In the genomic region with DNA sequence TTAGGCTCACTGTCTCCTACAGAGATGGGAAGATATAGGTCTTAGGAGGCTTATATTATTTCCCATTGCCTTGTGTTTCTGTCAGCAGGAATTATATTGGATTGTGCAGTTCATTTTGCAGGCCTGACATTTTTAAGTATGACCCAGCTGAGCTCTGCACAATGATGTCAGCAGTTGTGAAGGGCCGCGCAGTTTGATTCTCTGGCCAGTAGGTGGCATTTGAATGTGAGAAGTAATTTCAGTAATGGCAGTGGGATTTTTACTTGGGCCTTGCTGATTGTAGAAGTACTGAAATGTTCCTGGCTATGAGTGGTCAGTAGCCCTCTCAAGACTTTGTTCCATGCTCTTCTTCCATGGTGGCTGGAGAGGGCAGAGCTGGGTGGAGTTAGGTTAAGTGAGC, we compare ENCODE assay signal across 14 cellular contexts.
DNase-seq lines count a peak whose midpoint lies in the region; ATAC-seq and TF ChIP-seq lines count a peak whose summit lies in the region.
"Had no signal": no experiment of that assay in that cellular context is flagged by ENCODE, and none has a peak within 500 bp of the region (broad histone marks: within the 10 kb centered on the region; RNA-seq: fewer than 3 reads in every experiment).

No MANE protein-coding gene starts in this region.

- 90% methylated on average over 2 of the region's 2 CpGs; no CpG with 5 or more reads in 1 of the 2 experiments for WGBS in endodermal cell (ENCODE audit: insufficient coverage in 1 of 2, insufficient read length in 1 of 2), 2 experiments
- no CpG with 5 or more reads among the region's 2 CpGs for WGBS in gastroesophageal sphincter (ENCODE audit: low coverage in 1 of 2), 2 donors

- no peak overlapping the region for H2AFZ ChIP-seq in OCI-LY3 (ENCODE audit: low read depth, low read length)

- H3K9ac ChIP-seq in OCI-LY3 (ENCODE audit: low read length) = no peak overlapping the region
- H3K9ac ChIP-seq in endodermal cell (ENCODE audit: extremely low read depth, low read length, poor library complexity, severe bottlenecking) = no peak overlapping the region

- no peak overlapping the region for H3K4me3 ChIP-seq in OCI-LY3 (ENCODE audit: low read length)
- H3K4me3 ChIP-seq in endodermal cell (ENCODE audit: low read length) = no peak overlapping the region
- no peak overlapping the region for H3K4me3 ChIP-seq in gastroesophageal sphincter
- H3K4me3 ChIP-seq in ascending aorta = no peak overlapping the region

- no peaks in the 10 kb centered on the region for H3K4me1 ChIP-seq in OCI-LY3 (ENCODE audit: low read length)
- H3K4me1 ChIP-seq in endodermal cell (ENCODE audit: control insufficient read depth, insufficient read depth, low read length) = no peaks in the 10 kb centered on the region
- H3K4me1 ChIP-seq in gastroesophageal sphincter = no peaks in the 10 kb centered on the region
- H3K4me1 ChIP-seq in ascending aorta = no peaks in the 10 kb centered on the region

- no peak overlapping the region for H3K4me3 Mint-ChIP-seq in endodermal cell
- H3K4me3 Mint-ChIP-seq: CD4-positive, CD25-positive, alpha-beta regulatory T cell had no signal

- no peak overlapping the region for H3K27ac Mint-ChIP-seq in endodermal cell

- TF ChIP-seq CTCF in C4-2B (conservative IDR thresholded peaks at IDR 0.05) (peak; percentile 37), GM12872 (IDR thresholded peaks at IDR 0.05; ENCODE audit: insufficient read depth, low read depth, low read length) (peak; percentile 18; the same call in 1 of the 3 replicates), OCI-LY3 (IDR thresholded peaks at IDR 0.05; ENCODE audit: low read depth, low read length) (peak; percentile 54), endodermal cell (conservative IDR thresholded peaks at IDR 0.05) (peak; percentile 60), gastroesophageal sphincter (IDR thresholded peaks at IDR 0.05) (no peak), ascending aorta (IDR thresholded peaks at IDR 0.05) (no peak)

- H3K9me3 Mint-ChIP-seq in endodermal cell = peaks cover 71% of the 10 kb centered on the region

- no peaks in the 10 kb centered on the region for H3K79me2 ChIP-seq in OCI-LY3 (ENCODE audit: low read length)

- peak; percentile 57 for DNase-seq in endodermal cell
- no peak for DNase-seq in ascending aorta (ENCODE audit: low spot score in 2 of 2)
- DNase-seq in stimulated activated CD4-positive, alpha-beta T cell treated with anti-CD3 and anti-CD28 coated beads, Interleukin-1b, Interleukin-23, amount 100 ng/mL, for 48 hours = no peak
- DNase-seq in NOMO-1 (lab: John Stamatoyannopoulos, UW; ENCODE audit: unreplicated experiment in 2 of 2) = no peak
- DNase-seq: activated CD4-positive, alpha-beta T cell treated with anti-CD3 and anti-CD28 coated beads, Interleukin-2, amount 50 U/mL, for 48 hours; activated naive CD4-positive, alpha-beta T cell treated with Interleukin-2 at 50 U/mL for 16 hours; cerebellar nuclear complex; NCI-H2029 treated with DMSO at 0.1 percent for 48 hours had no signal

- H3K36me3 Mint-ChIP-seq in endodermal cell (ENCODE audit: low read depth) = no peaks in the 10 kb centered on the region

- H3K4me1 Mint-ChIP-seq in endodermal cell = no peaks in the 10 kb centered on the region
- H3K4me1 Mint-ChIP-seq: CD4-positive, CD25-positive, alpha-beta regulatory T cell had no signal

- H4K20me1 ChIP-seq in OCI-LY3 (ENCODE audit: insufficient read depth, low read length) = no peaks in the 10 kb centered on the region

- H3K36me3 ChIP-seq in OCI-LY3 (replicated peaks; ENCODE audit: low read depth, low read length) (no peaks in the 10 kb centered on the region), endodermal cell (ENCODE audit: control insufficient read depth, insufficient read depth, low read length) (no peaks in the 10 kb centered on the region), gastroesophageal sphincter (no peaks in the 10 kb centered on the region), ascending aorta (no peaks in the 10 kb centered on the region)

- ATAC-seq in gastroesophageal sphincter = no peak
- ATAC-seq: esophagus mucosa had no signal

- H3K27me3 ChIP-seq in OCI-LY3 (ENCODE audit: low read depth, low read length) = no peaks in the 10 kb centered on the region
- H3K27me3 ChIP-seq in endodermal cell (ENCODE audit: control insufficient read depth, insufficient read depth, low read length, poor library complexity, severe bottlenecking) = no peaks in the 10 kb centered on the region
- H3K27me3 ChIP-seq in gastroesophageal sphincter = no peaks in the 10 kb centered on the region
- no peaks in the 10 kb centered on the region for H3K27me3 ChIP-seq in ascending aorta

- TF ChIP-seq POLR2A in gastroesophageal sphincter (IDR thresholded peaks at IDR 0.05) = no peak

- H3K27ac ChIP-seq in C4-2B (no peak overlapping the region), OCI-LY3 (ENCODE audit: low read length) (no peak overlapping the region), endodermal cell (ENCODE audit: low read depth, low read length) (no peak overlapping the region), gastroesophageal sphincter (no peak overlapping the region), ascending aorta (no peak overlapping the region)

- H3K9me3 ChIP-seq in OCI-LY3 (ENCODE audit: insufficient read depth, low read length) (no peaks in the 10 kb centered on the region), endodermal cell (ENCODE audit: control insufficient read depth, low read length) (no peaks in the 10 kb centered on the region), gastroesophageal sphincter (peaks cover 0 to 8% (median 0%) of the 10 kb centered on the region in 3 donors), ascending aorta (peaks cover 9 to 12% of the 10 kb centered on the region in 2 donors)

- intact Hi-C loops in ascending aorta (cut with DNase I) = no loop called here

- TF ChIP-seq EP300 in gastroesophageal sphincter (IDR thresholded peaks at IDR 0.05) = no peak

- no peaks in the 10 kb centered on the region for H3K27me3 Mint-ChIP-seq in endodermal cell (ENCODE audit: insufficient read depth)
- H3K27me3 Mint-ChIP-seq: CD4-positive, CD25-positive, alpha-beta regulatory T cell had no signal

- H3K4me2 ChIP-seq in OCI-LY3 (ENCODE audit: low read length) = no peak overlapping the region

Comparison
In these comparisons a context has a peak if more than half of its experiments do, and no peak if none do; other contexts are left out.
1. CTCF ChIP-seq: peak in C4-2B (single experiment), GM12872 (single experiment), OCI-LY3 (single experiment) and endodermal cell (single experiment); none in gastroesophageal sphincter (0 of 4) and ascending aorta (0 of 3).